In the genomic region with DNA sequence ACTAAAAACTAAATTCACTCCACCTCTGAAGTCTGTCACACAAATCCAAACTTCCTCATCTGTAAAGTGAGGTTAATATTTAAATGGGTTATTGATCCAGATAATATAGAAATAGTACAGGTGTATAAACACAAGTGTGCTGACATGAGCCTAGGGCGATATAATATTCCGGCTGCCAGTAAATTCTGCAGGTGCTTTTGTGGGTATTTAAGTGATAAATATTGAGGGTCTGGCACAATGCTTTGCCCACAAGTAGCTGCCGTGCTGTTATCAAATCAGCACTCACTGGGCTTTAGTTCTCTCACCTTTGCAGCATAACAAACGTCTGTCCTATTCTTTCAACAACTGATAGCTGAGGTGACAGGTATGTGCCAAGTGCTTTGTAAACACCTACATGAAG, we compare ENCODE assay signal across 20 cellular contexts.
"Had no signal": no experiment of that assay in that cellular context is flagged by ENCODE, and none has a peak within 500 bp of the region (broad histone marks: within the 10 kb centered on the region; RNA-seq: fewer than 3 reads in every experiment).

No MANE protein-coding gene starts in this region.

- H3K4me3 ChIP-seq: coronary artery, hepatocyte, right atrium auricular region, sigmoid colon, skin epidermis, stomach, thoracic aorta, transverse colon had no signal

- H3K4me2 ChIP-seq: hepatocyte had no signal

- H3K9me3 ChIP-seq: neutrophil, right atrium auricular region, sigmoid colon, stomach, thoracic aorta, transverse colon had no signal

- FAIRE-seq: kidney had no signal

- DNase-seq: effector CD4-positive, alpha-beta T cell; foreskin melanocyte; head of caudate nucleus; kidney; left colon; mammary epithelial cell; naive thymus-derived CD4-positive, alpha-beta T cell; posterior cingulate gyrus; stimulated activated CD4-positive, alpha-beta T cell treated with anti-CD3 and anti-CD28 coated beads, Interleukin-12 subunit alpha, Interleukin-12 subunit beta, amount 100 ng/mL, for 4 hours; stimulated activated naive CD4-positive, alpha-beta T cell; stomach; substantia nigra; transverse colon had no signal

- H3K27ac ChIP-seq: coronary artery, neutrophil, right atrium auricular region, sigmoid colon, skin epidermis, thoracic aorta, transverse colon had no signal

- H2AFZ ChIP-seq: hepatocyte had no signal

- H3K27me3 Mint-ChIP-seq: naive thymus-derived CD4-positive, alpha-beta T cell had no signal

- ATAC-seq: left colon; naive thymus-derived CD4-positive, alpha-beta T cell had no signal

- H3K27me3 ChIP-seq: hepatocyte, neutrophil, right atrium auricular region, sigmoid colon, stomach, transverse colon had no signal

- H3K4me3 Mint-ChIP-seq: naive thymus-derived CD4-positive, alpha-beta T cell had no signal
